ENCODE assay signal across 14 cellular contexts in genomic region chr9:105318729-105319513, GRCh38.
DNase-seq lines count a peak whose midpoint lies in the region; ATAC-seq and TF ChIP-seq lines count a peak whose summit lies in the region.
"Had no signal": no experiment of that assay in that cellular context is flagged by ENCODE, and none has a peak within 500 bp of the region (broad histone marks: within the 10 kb centered on the region; RNA-seq: fewer than 3 reads in every experiment).

No MANE protein-coding gene starts in this region.

- TF ChIP-seq CTCF in 22Rv1 (IDR thresholded peaks at IDR 0.05) (no peak), colonic mucosa (IDR thresholded peaks at IDR 0.05) (no peak), tibial nerve (IDR thresholded peaks at IDR 0.05) (no peak), brain microvascular endothelial cell (IDR thresholded peaks at IDR 0.05; ENCODE audit: low read depth, low read length, missing control alignments) (no peak)

- H3K4me3 ChIP-seq in colonic mucosa = no peak overlapping the region
- no peak overlapping the region for H3K4me3 ChIP-seq in tibial nerve
- no peak overlapping the region for H3K4me3 ChIP-seq in brain microvascular endothelial cell (ENCODE audit: low read depth, low read length)
- H3K4me3 ChIP-seq: SK-N-MC had no signal

- DNase-seq in colonic mucosa (peak; percentile 56), ecto neural progenitor cell (ENCODE audit: low spot score) (no peak), DMS114 treated with DMSO at 0.1 percent for 48 hours (lab: John Stamatoyannopoulos, UW; ENCODE audit: unreplicated experiment) (no peak), tibial nerve (ENCODE audit: low spot score in 2 of 2) (no peak), brain microvascular endothelial cell (no peak)
- DNase-seq: activated CD4-positive, alpha-beta memory T cell treated with anti-CD3 and anti-CD28 coated beads for 36 hours; HCEC 1CT; NCI-H2171; nucleus accumbens; stimulated activated CD4-positive, alpha-beta T cell treated with anti-CD3 and anti-CD28 coated beads, Interleukin-4, amount 100 ng/mL, for 4 hours had no signal

- H3K36me3 ChIP-seq in colonic mucosa (peaks cover 4% of the 10 kb centered on the region), tibial nerve (peaks cover 0 to 11% (median 0%) of the 10 kb centered on the region in 3 donors), brain microvascular endothelial cell (replicated peaks) (no peaks in the 10 kb centered on the region)

- no peak for TF ChIP-seq EP300 in tibial nerve (IDR thresholded peaks at IDR 0.05)

- TF ChIP-seq POLR2A in tibial nerve (IDR thresholded peaks at IDR 0.05) = no peak

- intact Hi-C loops in colonic mucosa (cut with DNase I) = no loop called here

- peak; percentile 62 for ATAC-seq in GM19023 (IDR thresholded peaks at IDR 0.05; ENCODE audit: unreplicated experiment)
- ATAC-seq in HG03354 (IDR thresholded peaks at IDR 0.05; ENCODE audit: poor library complexity, severe bottlenecking, unreplicated experiment) = peak; percentile 83

- H3K4me1 ChIP-seq in colonic mucosa (no peaks in the 10 kb centered on the region), tibial nerve (no peaks in the 10 kb centered on the region)

- H3K9me3 ChIP-seq in colonic mucosa (no peaks in the 10 kb centered on the region), tibial nerve (no peaks in the 10 kb centered on the region)

- peak overlapping the region; percentile 72 for H3K27ac ChIP-seq in 22Rv1
- H3K27ac ChIP-seq in colonic mucosa = peak overlapping the region; percentile 81
- no peak overlapping the region for H3K27ac ChIP-seq in tibial nerve
- no peak overlapping the region for H3K27ac ChIP-seq in brain microvascular endothelial cell
- H3K27ac ChIP-seq: SK-N-MC had no signal

- WGBS in tibial nerve, 2 donors = 90 to 94% methylated on average over 7 of the region's 7 CpGs

- H3K27me3 ChIP-seq in colonic mucosa (no peaks in the 10 kb centered on the region), tibial nerve (no peaks in the 10 kb centered on the region), brain microvascular endothelial cell (replicated peaks) (no peaks in the 10 kb centered on the region)

- H3K9ac ChIP-seq in colonic mucosa (ENCODE audit: low read depth in 2 of 2, low read length in 2 of 2) = peak overlapping the region in 1 of 2 donors; percentile 29

- in situ Hi-C loops in brain microvascular endothelial cell (cut with HindIII; ENCODE audit: low pct_ligation_motif_present, low sequenced_read_pairs) = no loop called here

Comparison
In these comparisons a context has a peak if more than half of its experiments do, and no peak if none do; other contexts are left out.
1. H3K27ac ChIP-seq: peak in 22Rv1 (single experiment) and colonic mucosa (single experiment); none in tibial nerve (0 of 4) and brain microvascular endothelial cell (single experiment).